Comparison of ENCODE assay signal across 15 cellular contexts in the genomic region with DNA sequence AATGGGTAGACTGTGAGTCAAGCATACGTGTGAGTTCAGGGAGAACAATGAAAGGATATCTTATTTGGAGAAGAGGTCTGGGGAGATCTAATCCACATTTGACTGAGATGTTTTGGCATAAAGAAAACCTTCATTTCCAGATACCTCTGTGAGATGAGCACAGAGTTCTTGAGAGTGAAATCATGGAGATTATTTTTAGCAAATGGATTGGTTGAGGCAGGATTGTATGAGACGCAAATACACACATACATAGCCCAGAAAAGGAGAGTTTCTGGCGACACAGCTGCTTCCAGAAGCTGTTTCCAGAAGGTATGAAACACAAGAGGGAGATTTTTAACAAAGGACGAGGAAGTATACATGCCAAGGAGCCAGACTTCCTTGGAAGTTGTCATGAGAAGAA.
DNase-seq lines count a peak whose midpoint lies in the region; ATAC-seq and TF ChIP-seq lines count a peak whose summit lies in the region.
"Had no signal": no experiment of that assay in that cellular context is flagged by ENCODE, and none has a peak within 500 bp of the region (broad histone marks: within the 10 kb centered on the region; RNA-seq: fewer than 3 reads in every experiment).

No MANE protein-coding gene starts in this region.

- no peak overlapping the region for H2BK5ac ChIP-seq in mesendoderm (ENCODE audit: low read length)

- H3K79me1 ChIP-seq in mesendoderm (ENCODE audit: low read length), result no peaks in the 10 kb centered on the region

- H3K4ac ChIP-seq in mesendoderm (ENCODE audit: low read depth, low read length), result peak overlapping the region; percentile 43

- H4K8ac ChIP-seq in mesendoderm (ENCODE audit: low read depth, low read length), result no peak overlapping the region

- CTCF ChIA-PET in activated CD8-positive, alpha-beta memory T cell treated with anti-CD3 and anti-CD28 coated beads, Interleukin-2, amount 10 ng/mL, durations not matched to agents 7 days and 5 days (lab: Charles Lee), result no interaction called here

- no peak for TF ChIP-seq POLR2A in uterus (IDR thresholded peaks at IDR 0.05)

- H4K5ac ChIP-seq in mesendoderm (ENCODE audit: low read length), result no peak overlapping the region

- H3K9me3 Mint-ChIP-seq in activated CD8-positive, alpha-beta memory T cell treated with anti-CD3 and anti-CD28 coated beads, Interleukin-2, amount 10 ng/mL, durations not matched to agents 7 days and 5 days (ENCODE audit: low read depth), result peaks cover 2% of the 10 kb centered on the region
- H3K9me3 Mint-ChIP-seq: CD4-positive, alpha-beta T cell; H9 had no signal

- no peak overlapping the region for H2BK15ac ChIP-seq in mesendoderm (replicated peaks; ENCODE audit: low read depth)

- H3K27ac ChIP-seq in cingulate gyrus (ENCODE audit: low read depth, low read length), result peak overlapping the region; percentile 25
- no peak overlapping the region for H3K27ac ChIP-seq in mesendoderm (ENCODE audit: low read depth, low read length)
- H3K27ac ChIP-seq in skeletal muscle tissue (ENCODE audit: low read depth, low read length), result peak overlapping the region; percentile 45
- peak overlapping the region; percentile 19 to 26 for H3K27ac ChIP-seq in uterus

- no peak overlapping the region for H2BK120ac ChIP-seq in mesendoderm (ENCODE audit: low read depth, low read length)

- H3K4me1 Mint-ChIP-seq in activated CD8-positive, alpha-beta memory T cell treated with anti-CD3 and anti-CD28 coated beads, Interleukin-2, amount 10 ng/mL, durations not matched to agents 7 days and 5 days, result peaks cover 4% of the 10 kb centered on the region
- H3K4me1 Mint-ChIP-seq: H9 had no signal

- no peak for TF ChIP-seq CTCF in uterus (IDR thresholded peaks at IDR 0.05)

- H3K4me2 ChIP-seq in mesendoderm (ENCODE audit: low read length), result no peak overlapping the region

- peaks cover 7% of the 10 kb centered on the region for H3K36me3 Mint-ChIP-seq in activated CD8-positive, alpha-beta memory T cell treated with anti-CD3 and anti-CD28 coated beads, Interleukin-2, amount 10 ng/mL, durations not matched to agents 7 days and 5 days

- DNase-seq in mesendoderm (no peak), uterus (no peak), UCSD-AML1 (lab: John Stamatoyannopoulos, UW; ENCODE audit: unreplicated experiment) (no peak), NCI-H1930 (lab: John Stamatoyannopoulos, UW) (no peak)
- no peak for DNase-seq in activated CD8-positive, alpha-beta memory T cell treated with anti-CD3 and anti-CD28 coated beads, Interleukin-2, amount 10 ng/mL, durations not matched to agents 7 days and 5 days
- DNase-seq: ACHN; Calu3; CD4-positive, alpha-beta T cell; DMS79; GOT3; H9 had no signal

- no peaks in the 10 kb centered on the region for H3K27me3 Mint-ChIP-seq in activated CD8-positive, alpha-beta memory T cell treated with anti-CD3 and anti-CD28 coated beads, Interleukin-2, amount 10 ng/mL, durations not matched to agents 7 days and 5 days
- H3K27me3 Mint-ChIP-seq: B cell; CD4-positive, alpha-beta T cell had no signal

- H3K4me3 ChIP-seq in mesendoderm (ENCODE audit: low read length) (no peak overlapping the region), skeletal muscle tissue (ENCODE audit: low read length in 3 of 3) (no peak overlapping the region), uterus (no peak overlapping the region)
- H3K4me3 ChIP-seq: GM12878 had no signal

- intact Hi-C loops in uterus (cut with DNase I; ENCODE audit: low total_unique reads), result no loop called here

- H3K9me3 ChIP-seq in skeletal muscle tissue (ENCODE audit: control insufficient read depth in 3 of 3, low read length in 3 of 3) (no peaks in the 10 kb centered on the region), uterus (no peaks in the 10 kb centered on the region)

- H3K4me3 Mint-ChIP-seq in activated CD8-positive, alpha-beta memory T cell treated with anti-CD3 and anti-CD28 coated beads, Interleukin-2, amount 10 ng/mL, durations not matched to agents 7 days and 5 days, result no peak overlapping the region
- H3K4me3 Mint-ChIP-seq: B cell; CD4-positive, alpha-beta T cell; H9 had no signal

- H3K9ac ChIP-seq in mesendoderm (ENCODE audit: low read length) (no peak overlapping the region), skeletal muscle tissue (ENCODE audit: low read depth in 1 of 3, low read length in 3 of 3) (no peak overlapping the region)

- H3K79me2 ChIP-seq in mesendoderm (ENCODE audit: control insufficient read depth, insufficient read depth, low read length), result no peaks in the 10 kb centered on the region

- H3K4me1 ChIP-seq in mesendoderm (ENCODE audit: control insufficient read depth, low read depth, low read length), result no peaks in the 10 kb centered on the region
- H3K4me1 ChIP-seq in skeletal muscle tissue (ENCODE audit: control insufficient read depth in 3 of 3, insufficient read depth in 3 of 3, low read length in 3 of 3), result peaks cover 51 to 69% (median 53%) of the 10 kb centered on the region in 3 donors
- H3K4me1 ChIP-seq in uterus, result no peaks in the 10 kb centered on the region

- no peak overlapping the region for H3K23ac ChIP-seq in mesendoderm (ENCODE audit: low read length)

- H2AK5ac ChIP-seq in mesendoderm (ENCODE audit: low read length), result no peak overlapping the region

- no peak for ATAC-seq in activated CD8-positive, alpha-beta memory T cell treated with anti-CD3 and anti-CD28 coated beads, Interleukin-2, amount 10 ng/mL, durations not matched to agents 7 days and 5 days
- ATAC-seq: GM12878 had no signal

- no peaks in the 10 kb centered on the region for H3K27me3 ChIP-seq in mesendoderm (ENCODE audit: insufficient read depth, low read length, poor library complexity)
- H3K27me3 ChIP-seq in skeletal muscle tissue (ENCODE audit: control insufficient read depth in 3 of 3, insufficient read depth in 3 of 3, low read length in 3 of 3), result no peaks in the 10 kb centered on the region
- no peaks in the 10 kb centered on the region for H3K27me3 ChIP-seq in uterus

- H3K18ac ChIP-seq in mesendoderm (ENCODE audit: low read length), result no peak overlapping the region

- H3K27ac Mint-ChIP-seq in activated CD8-positive, alpha-beta memory T cell treated with anti-CD3 and anti-CD28 coated beads, Interleukin-2, amount 10 ng/mL, durations not matched to agents 7 days and 5 days, result no peak overlapping the region
- H3K27ac Mint-ChIP-seq: B cell; CD4-positive, alpha-beta T cell had no signal

- H3K36me3 ChIP-seq in mesendoderm (ENCODE audit: control insufficient read depth, insufficient read depth, low read length), result no peaks in the 10 kb centered on the region
- H3K36me3 ChIP-seq in skeletal muscle tissue (ENCODE audit: control insufficient read depth in 3 of 3, insufficient read depth in 3 of 3, low read length in 3 of 3), result no peaks in the 10 kb centered on the region
- H3K36me3 ChIP-seq in uterus, result no peaks in the 10 kb centered on the region

- no CpG with 5 or more reads among the region's 4 CpGs for WGBS in mesendoderm (ENCODE audit: extremely low coverage, insufficient coverage, low lambda C conversion rate)

- no peak overlapping the region for H3K56ac ChIP-seq in mesendoderm (ENCODE audit: low read length)
